ENCODE assay signal across 12 cellular contexts in the genomic region with DNA sequence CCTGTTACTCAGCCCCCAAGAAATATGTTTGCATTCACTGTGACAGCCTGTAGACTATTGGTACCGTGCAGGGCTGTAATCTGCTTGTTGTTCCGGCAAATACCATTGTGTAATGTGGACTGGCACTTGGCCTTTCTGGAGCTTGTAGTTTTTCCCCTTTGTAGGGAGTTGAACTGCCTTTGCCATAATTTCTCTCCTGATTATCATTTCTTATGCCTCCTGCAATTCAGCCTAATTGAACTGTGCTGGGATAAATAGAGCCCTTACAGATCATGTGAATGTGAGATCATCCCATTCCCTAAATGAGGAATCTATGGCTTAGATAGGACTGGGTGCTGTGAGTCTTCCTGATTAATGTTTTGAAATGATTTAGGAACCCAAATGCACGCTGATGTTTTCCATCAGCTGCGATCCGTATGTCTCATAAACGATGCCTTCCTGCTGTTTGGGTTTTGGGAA.
A peak's percentile ranks its signal among the peaks of the same experiment; 100 is the strongest.
DNase-seq lines count a peak whose midpoint lies in the region; ATAC-seq, FAIRE-seq and TF ChIP-seq lines count a peak whose summit lies in the region.
"Had no signal": no experiment of that assay in that cellular context is flagged by ENCODE, and none has a peak within 500 bp of the region (broad histone marks: within the 10 kb centered on the region; RNA-seq: fewer than 3 reads in every experiment).

No MANE protein-coding gene starts in this region.

- H3K36me3 Mint-ChIP-seq in astrocyte (ENCODE audit: low read depth, unreplicated experiment): no peaks in the 10 kb centered on the region
- H3K36me3 Mint-ChIP-seq: CD8-positive, alpha-beta memory T cell had no signal

- DNase-seq in G401 (ENCODE audit: low spot score) (peak; percentile 67), astrocyte (ENCODE audit: low read depth) (no peak), left ventricle myocardium inferior (no peak), pons (ENCODE audit: low spot score) (peak; percentile 43), glomerular visceral epithelial cell (ENCODE audit: extremely low spot score) (no peak), sciatic nerve (ENCODE audit: low spot score) (no peak)
- DNase-seq: activated CD4-positive, alpha-beta T cell treated with anti-CD3 and anti-CD28 coated beads for 48 hours; activated gamma-delta T cell; CD8-positive, alpha-beta memory T cell had no signal

- no peaks in the 10 kb centered on the region for H3K9me3 ChIP-seq in astrocyte (ENCODE audit: insufficient read depth, low read depth, low read length)
- H3K9me3 ChIP-seq in left ventricle myocardium inferior (replicated peaks): peaks cover 11% of the 10 kb centered on the region

- H3K27ac Mint-ChIP-seq in astrocyte (ENCODE audit: unreplicated experiment): peak overlapping the region; percentile 34

- no peak overlapping the region for H3K4me2 ChIP-seq in astrocyte (ENCODE audit: low read length)

- H3K36me3 ChIP-seq in astrocyte (ENCODE audit: insufficient read depth, low read length): no peaks in the 10 kb centered on the region
- H3K36me3 ChIP-seq in left ventricle myocardium inferior: no peaks in the 10 kb centered on the region

- no peaks in the 10 kb centered on the region for H3K9me3 Mint-ChIP-seq in astrocyte (ENCODE audit: unreplicated experiment)

- no peaks in the 10 kb centered on the region for H3K27me3 ChIP-seq in astrocyte (ENCODE audit: insufficient read depth, low read length)
- no peaks in the 10 kb centered on the region for H3K27me3 ChIP-seq in left ventricle myocardium inferior (ENCODE audit: low read depth)

- peaks cover 77% of the 10 kb centered on the region for H3K79me2 ChIP-seq in astrocyte (ENCODE audit: insufficient read depth, low read length)

- H2AFZ ChIP-seq in astrocyte (ENCODE audit: low read depth, low read length): no peak overlapping the region

- in situ Hi-C loops in G401 (cut with HindIII; ENCODE audit: low sequenced_read_pairs): no loop called here

- H3K9ac ChIP-seq in astrocyte (ENCODE audit: low read length): no peak overlapping the region

- no peak overlapping the region for H3K27ac ChIP-seq in astrocyte (ENCODE audit: low read depth, low read length)
- H3K27ac ChIP-seq in left ventricle myocardium inferior (replicated peaks): peak overlapping the region; percentile 62

- H3K4me3 Mint-ChIP-seq in astrocyte (ENCODE audit: unreplicated experiment): no peak overlapping the region
- H3K4me3 Mint-ChIP-seq: CD8-positive, alpha-beta memory T cell had no signal

- intact Hi-C loops in left ventricle myocardium inferior (cut with micrococcal nuclease): no loop called here
- intact Hi-C loops in sciatic nerve (cut with DNase I): no loop called here

- peaks cover 95% of the 10 kb centered on the region for H4K20me1 ChIP-seq in astrocyte (ENCODE audit: insufficient read depth, low read length)

- FAIRE-seq in astrocyte (lab: Jason Lieb, UNC): no peak
- FAIRE-seq: colon had no signal

- ATAC-seq in sciatic nerve (no peak), HG02884 (IDR thresholded peaks at IDR 0.05; ENCODE audit: unreplicated experiment) (no peak), SK-N-SH treated with all-trans-retinoic acid at 6 μM for 48 hours (no peak)

- H3K4me3 ChIP-seq in astrocyte (ENCODE audit: insufficient read depth, low read depth, low read length) (no peak overlapping the region), left ventricle myocardium inferior (no peak overlapping the region)

- peaks cover 42% of the 10 kb centered on the region for H3K4me1 ChIP-seq in astrocyte (ENCODE audit: insufficient read depth, low read length)
- peaks cover 88% of the 10 kb centered on the region for H3K4me1 ChIP-seq in left ventricle myocardium inferior

- H3K4me1 Mint-ChIP-seq in astrocyte (ENCODE audit: low read depth, unreplicated experiment): peaks cover 79% of the 10 kb centered on the region

- H3K27me3 Mint-ChIP-seq in astrocyte (ENCODE audit: low read depth, unreplicated experiment): no peaks in the 10 kb centered on the region
- H3K27me3 Mint-ChIP-seq: CD8-positive, alpha-beta memory T cell had no signal

- TF ChIP-seq CTCF in astrocyte (IDR thresholded peaks at IDR 0.05; ENCODE audit: insufficient read depth, low read depth, low read length) (no peak), left ventricle myocardium inferior (IDR thresholded peaks at IDR 0.05; ENCODE audit: borderline replicate concordance) (no peak)

TF ChIP-seq in SK-N-SH treated with all-trans-retinoic acid at 6 μM for 48 hours, 23 proteins besides CTCF, POLR2A, EP300 and RAD21:
- no peak for TF ChIP-seq GLIS3 (CRISPR knock-in tag; IDR thresholded peaks at IDR 0.05)
TF ChIP-seq in SK-N-SH treated with all-trans-retinoic acid at 6 μM for 48 hours: peak in this region for 0.

Comparison
In these comparisons a context has a peak if more than half of its experiments do, and no peak if none do; other contexts are left out.
1. DNase-seq: peak in G401 (single experiment) and pons (single experiment); none in astrocyte (single experiment), left ventricle myocardium inferior (single experiment), glomerular visceral epithelial cell (single experiment) and sciatic nerve (single experiment).